In genomic region chr4:18022572-18023039, GRCh38 we compare ENCODE assay signal across 8 cellular contexts. TPM values are rescaled to one million over a fixed set of nuclear protein-coding genes. Genes with fewer than 3 reads are reported as not detected.
DNase-seq lines count a peak whose midpoint lies in the region; FAIRE-seq and TF ChIP-seq lines count a peak whose summit lies in the region.

No MANE protein-coding gene starts in this region.

- DNase-seq in T-helper 1 cell (no peak), kidney (no peak), substantia nigra (lab: John Stamatoyannopoulos, UW) (no peak), SKM-1 (lab: John Stamatoyannopoulos, UW; ENCODE audit: unreplicated experiment) (no peak), NCI-H345 treated with DMSO at 0.1 percent for 48 hours (lab: John Stamatoyannopoulos, UW; ENCODE audit: unreplicated experiment) (no peak), NCI-H1436 (lab: John Stamatoyannopoulos, UW) (no peak)

- H3K4me3 Mint-ChIP-seq in T-helper 1 cell treated with Interleukin-12 subunit alpha and Interleukin-12 subunit beta and Interleukin-4 antibody, amounts not matched to agents 30 μg/mL and 1 μg/mL, for 36 hours = peak overlapping the region; percentile 84
- H3K4me3 Mint-ChIP-seq in activated naive CD8-positive, alpha-beta T cell = peak overlapping the region; percentile 90

- no peaks in the 10 kb centered on the region for H3K4me1 ChIP-seq in kidney (ENCODE audit: control insufficient read depth in 1 of 2, insufficient read depth in 1 of 2, low read depth in 1 of 2, low read length in 2 of 2)

- H3K9ac ChIP-seq in kidney (ENCODE audit: low read length in 2 of 2) = peak overlapping the region; percentile 76 to 84

- H3K4me3 ChIP-seq in kidney (ENCODE audit: low read length in 2 of 2) = peak overlapping the region; percentile 78 to 90

- no peak overlapping the region for H3K27ac Mint-ChIP-seq in T-helper 1 cell treated with Interleukin-12 subunit alpha and Interleukin-12 subunit beta and Interleukin-4 antibody, amounts not matched to agents 30 μg/mL and 1 μg/mL, for 36 hours
- peak overlapping the region; percentile 3 for H3K27ac Mint-ChIP-seq in activated naive CD8-positive, alpha-beta T cell

- no peak for TF ChIP-seq CTCF in kidney (IDR thresholded peaks at IDR 0.05; ENCODE audit: borderline replicate concordance, extremely low read depth, insufficient read depth)

- H3K36me3 Mint-ChIP-seq in T-helper 1 cell treated with Interleukin-12 subunit alpha and Interleukin-12 subunit beta and Interleukin-4 antibody, amounts not matched to agents 30 μg/mL and 1 μg/mL, for 36 hours (ENCODE audit: low read depth) = peaks cover 2% of the 10 kb centered on the region
- H3K36me3 Mint-ChIP-seq in activated naive CD8-positive, alpha-beta T cell = no peaks in the 10 kb centered on the region

- H3K27ac ChIP-seq in kidney (ENCODE audit: low read depth in 2 of 2, low read length in 2 of 2) (peak overlapping the region; percentile 87 to 92), substantia nigra (ENCODE audit: low read depth, low read length, poor library complexity, severe bottlenecking) (peak overlapping the region; percentile 88)

- H3K4me1 Mint-ChIP-seq in T-helper 1 cell treated with Interleukin-12 subunit alpha and Interleukin-12 subunit beta and Interleukin-4 antibody, amounts not matched to agents 30 μg/mL and 1 μg/mL, for 36 hours (ENCODE audit: low read depth) = peaks cover 17% of the 10 kb centered on the region
- peaks cover 20% of the 10 kb centered on the region for H3K4me1 Mint-ChIP-seq in activated naive CD8-positive, alpha-beta T cell (ENCODE audit: low read depth)

- FAIRE-seq in kidney (lab: Jason Lieb, UNC) = no peak

- H3K27me3 Mint-ChIP-seq in T-helper 1 cell treated with Interleukin-12 subunit alpha and Interleukin-12 subunit beta and Interleukin-4 antibody, amounts not matched to agents 30 μg/mL and 1 μg/mL, for 36 hours (ENCODE audit: low read depth) = peaks cover 58% of the 10 kb centered on the region
- peaks cover 11% of the 10 kb centered on the region for H3K27me3 Mint-ChIP-seq in activated naive CD8-positive, alpha-beta T cell

- intact Hi-C loops in kidney (cut with DNase I) = no loop called here

- no peaks in the 10 kb centered on the region for H3K9me3 ChIP-seq in kidney (ENCODE audit: control insufficient read depth in 1 of 2, low read length in 2 of 2)

- H3K9me3 Mint-ChIP-seq in T-helper 1 cell treated with Interleukin-12 subunit alpha and Interleukin-12 subunit beta and Interleukin-4 antibody, amounts not matched to agents 30 μg/mL and 1 μg/mL, for 36 hours = no peaks in the 10 kb centered on the region
- no peaks in the 10 kb centered on the region for H3K9me3 Mint-ChIP-seq in activated naive CD8-positive, alpha-beta T cell (ENCODE audit: low read depth)

- H3K36me3 ChIP-seq in kidney (ENCODE audit: control insufficient read depth in 1 of 2, insufficient read depth in 2 of 2, low read length in 2 of 2) = no peaks in the 10 kb centered on the region

RNA-seq across cellular contexts. Expression of gene LCORL, which starts 1.1 kb away (rescaled TPM):
- total RNA-seq in kidney = 13.7 TPM
- 2.8 TPM for polyA plus RNA-seq in kidney (ENCODE audit: insufficient read depth, low read depth, low replicate concordance)
